In genomic region chr2:213251618-213252017, GRCh38 we compare ENCODE assay signal across 8 cellular contexts. TPM values are rescaled to one million over a fixed set of nuclear protein-coding genes. Genes with fewer than 3 reads are reported as not detected.
DNase-seq lines count a peak whose midpoint lies in the region; TF ChIP-seq lines count a peak whose summit lies in the region.

No MANE protein-coding gene starts in this region.

- DNase-seq in activated CD4-positive, alpha-beta T cell treated with anti-CD3 and anti-CD28 coated beads, Interleukin-2, amount 10 ng/mL, durations not matched to agents 7 days and 5 days: no peak
- DNase-seq in activated CD4-positive, alpha-beta T cell treated with anti-CD3 and anti-CD28 coated beads, Interleukin-2, amount 50 U/mL, for 48 hours: no peak
- DNase-seq in HAP-1 (ENCODE audit: low spot score in 2 of 2) (peak; percentile 32 to 80), LHCN-M2 (ENCODE audit: low read depth) (peak; percentile 77), RPMI7951 (ENCODE audit: low read depth) (peak; percentile 75), epithelial cell of esophagus (ENCODE audit: low read depth) (peak; percentile 67), myocyte (ENCODE audit: low read depth) (peak; percentile 78), activated gamma-delta T cell (lab: John Stamatoyannopoulos, UW) (no peak)

- peaks cover 8% of the 10 kb centered on the region for H3K4me1 Mint-ChIP-seq in activated CD4-positive, alpha-beta T cell treated with anti-CD3 and anti-CD28 coated beads, Interleukin-2, amount 10 ng/mL, durations not matched to agents 7 days and 5 days

- no peaks in the 10 kb centered on the region for H3K9me3 Mint-ChIP-seq in activated CD4-positive, alpha-beta T cell treated with anti-CD3 and anti-CD28 coated beads, Interleukin-2, amount 10 ng/mL, durations not matched to agents 7 days and 5 days

- no peaks in the 10 kb centered on the region for H3K36me3 ChIP-seq in HAP-1 (replicated peaks)

- H3K4me3 ChIP-seq in HAP-1 (no peak overlapping the region), epithelial cell of esophagus (ENCODE audit: low read length) (no peak overlapping the region)

- peak; percentile 47 for TF ChIP-seq CTCF in epithelial cell of esophagus (IDR thresholded peaks at IDR 0.05; ENCODE audit: insufficient read depth, low read depth, low read length, missing control alignments)

- no peaks in the 10 kb centered on the region for H3K27me3 ChIP-seq in HAP-1 (ENCODE audit: low read depth)

- H3K4me3 Mint-ChIP-seq in activated CD4-positive, alpha-beta T cell treated with anti-CD3 and anti-CD28 coated beads, Interleukin-2, amount 10 ng/mL, durations not matched to agents 7 days and 5 days: no peak overlapping the region

- in situ Hi-C loops in HAP-1 (cut with MboI; ENCODE audit: low sequenced_read_pairs): no loop called here

- CTCF ChIA-PET in activated CD4-positive, alpha-beta T cell treated with anti-CD3 and anti-CD28 coated beads, Interleukin-2, amount 10 ng/mL, durations not matched to agents 7 days and 5 days (lab: Charles Lee): interaction anchor here (1.0 kb wide), 1 partner anchor 8 kb away, joined by 3 read pairs; no protein-coding TSS in a partner anchor

- POLR2A ChIA-PET in activated CD4-positive, alpha-beta T cell treated with anti-CD3 and anti-CD28 coated beads, Interleukin-2, amount 10 ng/mL, durations not matched to agents 7 days and 5 days (lab: Charles Lee): no interaction called here

- peaks cover 10% of the 10 kb centered on the region for H3K27me3 Mint-ChIP-seq in activated CD4-positive, alpha-beta T cell treated with anti-CD3 and anti-CD28 coated beads, Interleukin-2, amount 10 ng/mL, durations not matched to agents 7 days and 5 days

- no peaks in the 10 kb centered on the region for H3K9me3 ChIP-seq in HAP-1

- H3K4me1 ChIP-seq in HAP-1: peaks cover 14% of the 10 kb centered on the region

- peak overlapping the region; percentile 4 for H3K27ac Mint-ChIP-seq in activated CD4-positive, alpha-beta T cell treated with anti-CD3 and anti-CD28 coated beads, Interleukin-2, amount 10 ng/mL, durations not matched to agents 7 days and 5 days

- H3K36me3 Mint-ChIP-seq in activated CD4-positive, alpha-beta T cell treated with anti-CD3 and anti-CD28 coated beads, Interleukin-2, amount 10 ng/mL, durations not matched to agents 7 days and 5 days (ENCODE audit: low read depth): no peaks in the 10 kb centered on the region

RNA-seq across cellular contexts. Expression of gene SPAG16, which starts 32.6 kb away (rescaled TPM):
- 10 to 100 TPM; 10.6 to 10.7 TPM for total RNA-seq in activated CD4-positive, alpha-beta T cell treated with anti-CD3 and anti-CD28 coated beads, Interleukin-2, amount 10 ng/mL, durations not matched to agents 7 days and 5 days
- total RNA-seq in LHCN-M2 (2014; rRNA removed) (16.5 and 17.1 TPM in 2 replicates), myocyte (22.6 and 27.8 TPM in 2 replicates)
- 8.8 TPM for polyA plus RNA-seq in LHCN-M2 (2012)
- total RNA-seq in RPMI7951 (2014; rRNA removed; shearing (Covaris generic)): 29.9 and 32.3 TPM in 2 replicates
- polyA plus RNA-seq in myocyte (2012): 15.5 TPM

Comparison
In these comparisons a context has a peak if more than half of its experiments do, and no peak if none do; other contexts are left out.
1. DNase-seq: peak in HAP-1 (2 of 2), LHCN-M2 (single experiment), RPMI7951 (single experiment), epithelial cell of esophagus (single experiment) and myocyte (single experiment); none in activated CD4-positive, alpha-beta T cell treated with anti-CD3 and anti-CD28 coated beads, Interleukin-2, amount 10 ng/mL, durations not matched to agents 7 days and 5 days (single experiment), activated CD4-positive, alpha-beta T cell treated with anti-CD3 and anti-CD28 coated beads, Interleukin-2, amount 50 U/mL, for 48 hours (0 of 2) and activated gamma-delta T cell (single experiment).